ENCODE assay signal across 16 cellular contexts in the genomic region with DNA sequence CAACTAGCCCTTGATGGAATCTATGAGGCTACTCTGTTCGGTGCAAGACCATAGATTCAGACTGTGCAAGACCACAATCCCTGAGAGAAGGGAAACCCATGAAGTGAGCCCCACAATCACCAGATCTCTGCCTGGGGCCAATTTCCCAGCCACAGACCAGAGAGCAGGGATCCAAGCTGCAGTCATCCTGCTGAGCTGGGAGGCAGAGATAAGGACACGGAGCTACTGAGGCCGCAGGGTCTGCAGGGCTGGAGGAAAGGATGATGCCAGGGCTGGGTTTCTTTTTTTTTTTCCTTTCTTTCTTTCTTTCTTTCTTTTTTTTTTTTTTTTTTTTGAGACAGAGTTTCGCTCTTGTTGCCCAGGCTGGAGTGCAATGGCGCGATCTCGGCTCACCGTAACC.
"Had no signal": no experiment of that assay in that cellular context is flagged by ENCODE, and none has a peak within 500 bp of the region (broad histone marks: within the 10 kb centered on the region; RNA-seq: fewer than 3 reads in every experiment).

No MANE protein-coding gene starts in this region.

- H3K36me3 ChIP-seq: MG63, SJCRH30 had no signal

- H3K9me3 ChIP-seq: MG63, SJCRH30 had no signal

- DNase-seq: activated CD4-positive, alpha-beta T cell treated with anti-CD3 and anti-CD28 coated beads, Interleukin-2, amount 10 ng/mL, durations not matched to agents 24 days and 14 days; activated CD4-positive, alpha-beta T cell treated with anti-CD3 and anti-CD28 coated beads, Interleukin-2, amount 50 U/mL, for 48 hours; activated CD4-positive, CD25-positive, alpha-beta regulatory T cell treated with anti-CD3 and anti-CD28 coated beads, Interleukin-2, amount 50 U/mL, for 72 hours; activated gamma-delta T cell; activated naive CD4-positive, alpha-beta T cell treated with anti-CD3 and anti-CD28 coated beads for 36 hours; activated T-cell treated with anti-CD3 and anti-CD28 coated beads, Interleukin-2, amount 50 U/mL, for 4 hours; amygdala; MG63; NCI-H1105; NCI-H1436; NCI-H187; NCI-H2081; T-helper 9 cell had no signal

- H3K4me2 ChIP-seq: PC-9 had no signal

- H2AFZ ChIP-seq: PC-9 had no signal

- H3K27ac ChIP-seq: PC-9, SJCRH30 had no signal

- H3K27me3 ChIP-seq: MG63, SJCRH30 had no signal

- ATAC-seq: activated T-cell treated with anti-CD3 and anti-CD28 coated beads, Interleukin-2, amount 50 U/mL, for 4 hours; WTC11 had no signal

- H3K4me3 ChIP-seq: MG63, PC-9, SJCRH30 had no signal
